ENCODE assay signal across 13 cellular contexts in genomic region chr11:12846766-12847615, GRCh38.
A peak's percentile ranks its signal among the peaks of the same experiment; 100 is the strongest.
DNase-seq lines count a peak whose midpoint lies in the region; ATAC-seq, FAIRE-seq and TF ChIP-seq lines count a peak whose summit lies in the region.
"Had no signal": no experiment of that assay in that cellular context is flagged by ENCODE, and none has a peak within 500 bp of the region (broad histone marks: within the 10 kb centered on the region; RNA-seq: fewer than 3 reads in every experiment).

No MANE protein-coding gene starts in this region.

- peaks cover 31% of the 10 kb centered on the region for H3K4me1 ChIP-seq in MM.1S (ENCODE audit: low read length)
- H3K4me1 ChIP-seq in H1 (replicated peaks in 1 of 4; ENCODE audit: control insufficient read depth in 3 of 4, insufficient read depth in 4 of 4, low read length in 3 of 4): peaks cover 8 to 31% (median 18%) of the 10 kb centered on the region in 4 experiments; a peak in 6 of 7 replicates
- H3K4me1 ChIP-seq in ovary (ENCODE audit: insufficient read depth): peaks cover 19% of the 10 kb centered on the region

- no peaks in the 10 kb centered on the region for H3K23me2 ChIP-seq in H1 (ENCODE audit: low read depth, low read length)

- H3F3A ChIP-seq in MM.1S (ENCODE audit: insufficient read depth, low read length): peaks cover 12% of the 10 kb centered on the region

- intact Hi-C loops in ovary (cut with DNase I): no loop called here

- H3K4me2 ChIP-seq in MM.1S (ENCODE audit: low read depth, low read length) (peak overlapping the region; percentile 2; the same call in 1 of the 2 replicates), H1 (ENCODE audit: insufficient read depth in 1 of 2, low read depth in 2 of 2, low read length in 2 of 2) (no peak overlapping the region)

- H2AFZ ChIP-seq in MM.1S (ENCODE audit: low read length): no peak overlapping the region
- H2AFZ ChIP-seq in H1 (ENCODE audit: low read length): no peak overlapping the region

- H3K4me3 ChIP-seq in MM.1S (ENCODE audit: low read length) (no peak overlapping the region), H1 (ENCODE audit: extremely low read depth in 1 of 4, insufficient read depth in 2 of 4, low read depth in 3 of 4, low read length in 4 of 4) (no peak overlapping the region), ovary (no peak overlapping the region)

- H3K18ac ChIP-seq in H1 (ENCODE audit: extremely low read depth, low read length): peak overlapping the region; percentile 53; the same call in 1 of the 2 replicates

- H2AK5ac ChIP-seq in H1 (ENCODE audit: low read depth, low read length): no peak overlapping the region

- H4K8ac ChIP-seq in H1 (ENCODE audit: extremely low read depth, insufficient read depth, low read length): no peak overlapping the region

- no peak overlapping the region for H2BK20ac ChIP-seq in H1 (ENCODE audit: low read length)

- FAIRE-seq in H1 (lab: Jason Lieb, UNC): no peak

- H3K56ac ChIP-seq in H1 (replicated peaks; ENCODE audit: insufficient read length, low read depth, low read length): no peak overlapping the region

- 0 out of 2 replicates have a peak overlapping the region, but pooled peaks have one; percentile 35 for H2BK12ac ChIP-seq in H1 (ENCODE audit: low read depth, low read length)

- POLR2A ChIA-PET in H1 (lab: Charles Lee; ENCODE audit: partially characterized antibody): interaction anchor here (0.7 to 3.2 kb wide), 2 partner anchors 14 to 18 kb away, joined by 4 to 20 read pairs; no protein-coding TSS in a partner anchor

- ATAC-seq in stimulated activated naive CD8-positive, alpha-beta T cell treated with anti-CD3 and anti-CD28 coated beads, Interleukin-15, Interleukin-2, amounts not matched to agents 100 U/mL and 50 U/mL, for 24 hours: no peak

- H3K36me3 ChIP-seq in MM.1S (replicated peaks; ENCODE audit: insufficient read depth, low read length): no peaks in the 10 kb centered on the region
- no peaks in the 10 kb centered on the region for H3K36me3 ChIP-seq in H1 (ENCODE audit: control insufficient read depth in 2 of 4, insufficient read depth in 4 of 4, low read length in 3 of 4)
- H3K36me3 ChIP-seq in ovary: no peaks in the 10 kb centered on the region

- H3K9me3 ChIP-seq in MM.1S (replicated peaks; ENCODE audit: insufficient read depth, low read length) (no peaks in the 10 kb centered on the region), H1 (ENCODE audit: insufficient read depth in 2 of 2, low read depth in 1 of 2, low read length in 1 of 2) (no peaks in the 10 kb centered on the region), ovary (no peaks in the 10 kb centered on the region)

- no peak overlapping the region for H3K4ac ChIP-seq in H1 (replicated peaks; ENCODE audit: insufficient read length, low read depth, low read length)

- 0 out of 2 replicates have a peak overlapping the region, but pooled peaks have one; percentile 40 for H2BK5ac ChIP-seq in H1 (ENCODE audit: low read depth, low read length)

- H3K9me2 ChIP-seq in MM.1S (replicated peaks; ENCODE audit: insufficient read depth, low read length): no peaks in the 10 kb centered on the region

- DNase-seq in DMS 273 (lab: John Stamatoyannopoulos, UW; ENCODE audit: unreplicated experiment) (peak; percentile 23), DMS 273 treated with DMSO at 0.1 percent for 48 hours (lab: John Stamatoyannopoulos, UW) (no peak), MM.1S (no peak), H1 (ENCODE audit: low read depth in 1 of 2, low spot score in 2 of 2) (no peak), ovary (no peak), KG1 (lab: John Stamatoyannopoulos, UW) (no peak), T-helper 1 cell (no peak)
- DNase-seq in stimulated activated naive CD8-positive, alpha-beta T cell treated with anti-CD3 and anti-CD28 coated beads, Interleukin-15, Interleukin-2, amounts not matched to agents 100 U/mL and 50 U/mL, for 24 hours: no peak
- DNase-seq: activated CD4-positive, alpha-beta T cell treated with anti-CD3 and anti-CD28 coated beads, Interleukin-2, amount 50 U/mL, for 1 hour; activated naive CD4-positive, alpha-beta T cell treated with anti-CD3 and anti-CD28 coated beads for 36 hours; cortex of kidney; DMS79 treated with DMSO at 0.1 percent for 48 hours had no signal

- TF ChIP-seq CTCF in MM.1S (IDR thresholded peaks at IDR 0.05; ENCODE audit: low read length) (no peak), H1 (IDR thresholded peaks at IDR 0.05; ENCODE audit: control extremely low read depth in 1 of 3, insufficient read depth in 1 of 3, low read depth in 1 of 3, low read length in 3 of 3) (no peak), ovary (IDR thresholded peaks at IDR 0.05) (no peak)

- H3K27me3 ChIP-seq in MM.1S (replicated peaks; ENCODE audit: insufficient read depth, low read length) (no peaks in the 10 kb centered on the region), H1 (replicated peaks in 1 of 4; ENCODE audit: control insufficient read depth in 3 of 4, extremely low read depth in 1 of 4, insufficient read depth in 3 of 4, low read length in 3 of 4) (no peaks in the 10 kb centered on the region), ovary (no peaks in the 10 kb centered on the region)

- 76% methylated on average over 3 of the region's 3 CpGs; no CpG with 5 or more reads in 1 of the 2 experiments for WGBS in H1 (ENCODE audit: extremely low coverage in 1 of 2, insufficient coverage in 1 of 2, insufficient read length in 1 of 2, insufficient replicate concordance in 2 of 2, low coverage in 1 of 2, low lambda C conversion rate in 2 of 2, missing lambda C conversion rate in 1 of 2), 2 experiments
- WGBS in ovary, 3 donors: 78 to 85% (median 85%) methylated on average over 3 of the region's 3 CpGs

- no peak for TF ChIP-seq RAD21 in H1 (IDR thresholded peaks at IDR 0.05 in 1 of 2, conservative IDR thresholded peaks at IDR 0.05 in 1 of 2; ENCODE audit: low read depth in 2 of 2, low read length in 2 of 2)

- peaks cover 80% of the 10 kb centered on the region for H3K79me2 ChIP-seq in MM.1S (ENCODE audit: low read length)
- H3K79me2 ChIP-seq in H1 (ENCODE audit: control insufficient read depth in 1 of 2, insufficient read depth in 2 of 2, low read length in 2 of 2): peaks cover 0 to 79% of the 10 kb centered on the region in 2 experiments; a peak in 2 of 4 replicates

- H3K9ac ChIP-seq in MM.1S (ENCODE audit: low read length): no peak overlapping the region
- no peak overlapping the region; a peak in 1 of 7 replicates for H3K9ac ChIP-seq in H1 (replicated peaks in 1 of 4; ENCODE audit: extremely low read depth in 1 of 4, low read depth in 3 of 4, low read length in 3 of 4)

- TF ChIP-seq POLR2A in H1 (IDR thresholded peaks at IDR 0.05; ENCODE audit: control extremely low read depth in 1 of 2, low read depth in 2 of 2, low read length in 2 of 2) (no peak), ovary (IDR thresholded peaks at IDR 0.05) (no peak)

- H2BK15ac ChIP-seq in H1 (ENCODE audit: low read length): 0 out of 2 replicates have a peak overlapping the region, but pooled peaks have one; percentile 55

- H3K14ac ChIP-seq in H1 (ENCODE audit: insufficient read length): no peak overlapping the region

- H3K79me1 ChIP-seq in H1 (ENCODE audit: low read depth, low read length): no peaks in the 10 kb centered on the region; the same call in 1 of the 2 replicates

- H2BK120ac ChIP-seq in H1 (replicated peaks; ENCODE audit: low read depth, low read length): no peak overlapping the region

- H3K27ac ChIP-seq in MM.1S (ENCODE audit: low read length) (peak overlapping the region; percentile 42; the same call in 1 of the 2 replicates), H1 (ENCODE audit: low read depth, low read length) (no peak overlapping the region), ovary (peak overlapping the region; percentile 22 to 42)
- H3K27ac ChIP-seq: 22Rv1 had no signal

- no peak overlapping the region for H4K91ac ChIP-seq in H1 (replicated peaks; ENCODE audit: insufficient read length, low read length)

- no peak overlapping the region for H3K23ac ChIP-seq in H1 (ENCODE audit: insufficient read length)

- TF ChIP-seq EP300 in H1 (IDR thresholded peaks at IDR 0.05; ENCODE audit: borderline replicate concordance in 1 of 2, low read depth in 2 of 2, low read length in 2 of 2) (no peak), ovary (IDR thresholded peaks at IDR 0.05) (no peak)

- no peak overlapping the region for H4K5ac ChIP-seq in H1 (ENCODE audit: insufficient read length, low read depth, low read length)

- H4K20me1 ChIP-seq in MM.1S (ENCODE audit: insufficient read depth, low read length) (no peaks in the 10 kb centered on the region), H1 (replicated peaks in 1 of 2; ENCODE audit: control insufficient read depth in 1 of 2, insufficient read depth in 2 of 2, low read length in 2 of 2) (no peaks in the 10 kb centered on the region)

- CTCF ChIA-PET in H1 (lab: Charles Lee; ENCODE audit: partially characterized antibody): interaction anchor here (0.6 to 2.1 kb wide), 6 partner anchors 11 to 378 kb away, joined by 3 to 8 read pairs (median 5); no protein-coding TSS in a partner anchor

TF ChIP-seq in H1, 55 proteins besides CTCF, POLR2A, EP300 and RAD21:
- TF ChIP-seq TEAD4 (IDR thresholded peaks at IDR 0.05; ENCODE audit: low read depth, low read length): no peak
- no peak for TF ChIP-seq ATF2 (IDR thresholded peaks at IDR 0.05; ENCODE audit: low read length)
- peak; percentile 15; the same call in 1 of the 2 replicates for TF ChIP-seq USF2 (IDR thresholded peaks at IDR 0.05; ENCODE audit: low read length)
TF ChIP-seq in H1: peak in this region for 1.
